In the genomic region with DNA sequence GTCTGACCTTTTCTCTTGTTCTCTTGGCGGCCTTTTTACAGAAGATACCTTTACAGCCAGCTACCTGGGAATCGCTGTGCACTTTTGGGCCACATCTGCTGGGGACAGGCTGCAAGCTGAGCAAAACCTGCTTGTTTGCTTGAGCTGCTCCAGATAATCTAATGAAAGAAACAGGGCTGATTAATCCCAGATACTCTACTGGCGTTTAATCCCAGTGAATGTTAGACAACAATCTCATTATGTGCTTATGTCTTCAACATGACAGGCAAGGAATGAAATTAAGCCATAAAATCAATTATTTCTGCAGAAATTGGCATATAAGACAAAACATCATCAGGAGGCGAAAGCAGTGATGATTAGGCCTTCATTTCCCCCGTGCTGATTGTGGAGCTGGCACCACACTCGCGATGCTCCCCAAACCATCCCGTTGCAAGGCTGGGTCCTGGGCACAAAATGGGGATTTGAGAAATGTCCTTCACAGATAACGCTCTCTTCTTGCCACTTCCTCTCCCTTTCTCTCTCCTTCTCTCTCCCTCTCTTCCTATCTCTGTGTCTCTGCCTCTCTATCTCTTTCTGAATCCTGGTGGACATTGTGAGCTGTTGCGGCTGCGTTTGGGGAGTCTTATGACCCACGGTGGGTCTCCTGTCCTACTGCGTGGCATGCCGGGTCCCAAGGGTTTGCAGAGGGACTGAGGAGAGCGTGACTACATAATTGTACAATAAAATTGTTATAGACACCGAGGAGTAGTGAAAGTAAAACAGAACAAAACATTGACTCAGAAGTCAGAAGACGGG, we compare ENCODE assay signal across 26 cellular contexts.
"Had no signal": no experiment of that assay in that cellular context is flagged by ENCODE, and none has a peak within 500 bp of the region (broad histone marks: within the 10 kb centered on the region; RNA-seq: fewer than 3 reads in every experiment).

No MANE protein-coding gene starts in this region.

- H3K36me3 Mint-ChIP-seq: memory B cell; mesothelial cell of epicardium; natural killer cell; stimulated activated effector memory CD8-positive, alpha-beta T cell treated with anti-CD3 and anti-CD28 coated beads, Interleukin-12 subunit alpha, Interleukin-12 subunit beta, amount 100 ng/mL, for 72 hours had no signal

- H3K4me1 Mint-ChIP-seq: memory B cell, mesothelial cell of epicardium, neural crest cell had no signal

- H3K9me3 ChIP-seq: lower lobe of right lung, right lobe of liver, suprapubic skin, thyroid gland, upper lobe of left lung, uterus had no signal

- DNase-seq: cortex of kidney; dorsolateral prefrontal cortex; effector memory CD4-positive, alpha-beta T cell; glutamatergic neuron; left lung; lower lobe of right lung; natural killer cell; nucleus accumbens; psoas muscle; retina; right lobe of liver; stimulated activated CD4-positive, alpha-beta T cell treated with anti-CD3 and anti-CD28 coated beads, Interleukin-4, amount 100 ng/mL, for 1 hour; stimulated activated CD8-positive, alpha-beta memory T cell treated with anti-CD3 and anti-CD28 coated beads, Interleukin-4, amount 100 ng/mL, for 48 hours; stimulated activated naive CD8-positive, alpha-beta T cell treated with anti-CD3 and anti-CD28 coated beads, Interleukin-15, Interleukin-2, amounts not matched to agents 100 U/mL and 50 U/mL, for 24 hours; thyroid gland; upper lobe of left lung; uterus had no signal

- H3K27me3 ChIP-seq: right lobe of liver, suprapubic skin, thyroid gland, upper lobe of left lung, uterus had no signal

- H3K9ac ChIP-seq: parathyroid adenoma had no signal

- H3K4me3 ChIP-seq: dorsolateral prefrontal cortex, esophagus muscularis mucosa, gastroesophageal sphincter, left lung, lower lobe of right lung, psoas muscle, right lobe of liver, suprapubic skin, thyroid gland, upper lobe of left lung, uterus had no signal

- H3K27ac Mint-ChIP-seq: memory B cell; mesothelial cell of epicardium; natural killer cell; stimulated activated effector memory CD8-positive, alpha-beta T cell treated with anti-CD3 and anti-CD28 coated beads, Interleukin-12 subunit alpha, Interleukin-12 subunit beta, amount 100 ng/mL, for 72 hours had no signal

- H3K27ac ChIP-seq: dorsolateral prefrontal cortex, epithelial cell of prostate, esophagus muscularis mucosa, gastroesophageal sphincter, left lung, lower lobe of right lung, parathyroid adenoma, psoas muscle, right lobe of liver, suprapubic skin, thyroid gland, upper lobe of left lung, uterus had no signal

- H3K4me3 Mint-ChIP-seq: memory B cell; mesothelial cell of epicardium; natural killer cell; neural crest cell; stimulated activated effector memory CD8-positive, alpha-beta T cell treated with anti-CD3 and anti-CD28 coated beads, Interleukin-12 subunit alpha, Interleukin-12 subunit beta, amount 100 ng/mL, for 72 hours had no signal

- H3K4me1 ChIP-seq: esophagus muscularis mucosa, gastroesophageal sphincter, left lung, lower lobe of right lung, parathyroid adenoma, psoas muscle, right lobe of liver, suprapubic skin, thyroid gland, upper lobe of left lung, uterus had no signal

- H3K36me3 ChIP-seq: esophagus muscularis mucosa, gastroesophageal sphincter, left lung, lower lobe of right lung, right lobe of liver, suprapubic skin, thyroid gland, upper lobe of left lung, uterus had no signal
